ENCODE assay signal across 17 cellular contexts in the genomic region with DNA sequence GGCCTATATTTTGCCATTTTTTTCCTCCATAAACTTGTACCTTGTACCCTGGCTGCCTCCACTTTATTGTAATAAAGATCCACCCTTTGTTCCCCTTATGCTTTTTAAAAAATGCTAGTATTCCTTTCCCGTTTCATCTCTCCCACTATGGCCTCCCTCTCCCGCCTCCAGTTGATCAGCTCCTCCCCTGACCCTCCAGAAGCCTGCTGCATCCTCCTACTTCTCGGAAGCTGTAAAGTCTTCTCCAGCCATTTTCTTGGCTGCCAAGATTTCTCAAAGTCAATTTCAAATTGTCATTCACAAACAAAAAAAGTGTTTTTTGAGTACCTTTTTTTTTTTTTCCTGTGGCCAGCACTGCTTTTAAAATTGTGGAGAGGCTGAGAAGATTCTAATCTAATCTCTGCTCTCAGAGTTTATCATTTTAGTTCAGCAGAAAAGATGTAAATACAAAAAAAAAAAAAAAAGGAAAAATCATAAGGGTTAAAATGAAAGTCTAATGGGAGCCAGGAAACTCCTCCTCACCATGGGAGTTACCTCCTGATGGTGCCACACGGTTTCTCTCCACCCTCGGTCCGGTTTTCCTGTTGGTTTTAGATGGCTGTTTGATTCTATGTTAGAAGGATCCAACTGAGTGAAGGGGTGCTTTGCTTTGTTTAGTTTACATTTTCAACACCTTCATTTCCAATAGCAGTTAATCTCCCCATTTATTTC.
DNase-seq lines count a peak whose midpoint lies in the region; ATAC-seq, FAIRE-seq and TF ChIP-seq lines count a peak whose summit lies in the region.
"Had no signal": no experiment of that assay in that cellular context is flagged by ENCODE, and none has a peak within 500 bp of the region (broad histone marks: within the 10 kb centered on the region; RNA-seq: fewer than 3 reads in every experiment).

No MANE protein-coding gene starts in this region.

- POLR2A ChIA-PET in MCF 10A (lab: Yijun Ruan, JAX) = interaction anchor here (0.6 to 1.3 kb wide), 4 partner anchors 27 to 275 kb away, joined by 3 to 4 read pairs (median 3); no protein-coding TSS in a partner anchor

- CTCF ChIA-PET in MCF 10A (lab: Yijun Ruan, JAX) = interaction anchor here (0.6 kb wide), 1 partner anchor 14 kb away, joined by 4 read pairs; no protein-coding TSS in a partner anchor

- no peak overlapping the region for H3K27ac Mint-ChIP-seq in MCF 10A (ENCODE audit: low read depth, unreplicated experiment)
- H3K27ac Mint-ChIP-seq: activated naive CD4-positive, alpha-beta T cell treated with anti-CD3 and anti-CD28 coated beads, Interleukin-2, amount 50 U/mL, for 72 hours had no signal

- H3K18ac ChIP-seq in mesendoderm (ENCODE audit: low read length) = no peak overlapping the region

- no peaks in the 10 kb centered on the region for H3K79me2 ChIP-seq in mesendoderm (ENCODE audit: control insufficient read depth, insufficient read depth, low read length)

- H3K4me3 ChIP-seq in breast epithelium = no peak overlapping the region
- H3K4me3 ChIP-seq in brain microvascular endothelial cell (ENCODE audit: low read depth, low read length) = no peak overlapping the region
- H3K4me3 ChIP-seq in lower lobe of right lung = no peak overlapping the region
- no peak overlapping the region for H3K4me3 ChIP-seq in mesendoderm (ENCODE audit: low read length)
- H3K4me3 ChIP-seq: heart right ventricle had no signal

- H3K9me3 Mint-ChIP-seq in MCF 10A (ENCODE audit: unreplicated experiment) = peaks cover 7% of the 10 kb centered on the region
- H3K9me3 Mint-ChIP-seq: activated naive CD4-positive, alpha-beta T cell treated with anti-CD3 and anti-CD28 coated beads, Interleukin-2, amount 50 U/mL, for 72 hours had no signal

- no peaks in the 10 kb centered on the region for H3K36me3 ChIP-seq in breast epithelium
- no peaks in the 10 kb centered on the region for H3K36me3 ChIP-seq in brain microvascular endothelial cell (replicated peaks)
- no peaks in the 10 kb centered on the region for H3K36me3 ChIP-seq in lower lobe of right lung
- no peaks in the 10 kb centered on the region for H3K36me3 ChIP-seq in mesendoderm (ENCODE audit: control insufficient read depth, insufficient read depth, low read length)
- H3K36me3 ChIP-seq: heart right ventricle had no signal

- in situ Hi-C loops in brain microvascular endothelial cell (cut with HindIII; ENCODE audit: low pct_ligation_motif_present, low sequenced_read_pairs) = no loop called here

- intact Hi-C loops in MCF 10A (cut with micrococcal nuclease) = no loop called here
- intact Hi-C loops in breast epithelium (cut with DNase I; ENCODE audit: low total_unique reads) = no loop called here
- intact Hi-C loops in lower lobe of right lung (cut with DNase I) = no loop called here

- H2AK5ac ChIP-seq in mesendoderm (ENCODE audit: low read length) = no peak overlapping the region

- H3K4me2 ChIP-seq in mesendoderm (ENCODE audit: low read length) = no peak overlapping the region

- TF ChIP-seq CTCF in MCF 10A (IDR thresholded peaks at IDR 0.05; ENCODE audit: unreplicated experiment) = no peak
- no peak for TF ChIP-seq CTCF in breast epithelium (IDR thresholded peaks at IDR 0.05)
- TF ChIP-seq CTCF in brain microvascular endothelial cell (IDR thresholded peaks at IDR 0.05; ENCODE audit: low read depth, low read length, missing control alignments) = no peak
- no peak for TF ChIP-seq CTCF in lower lobe of right lung (IDR thresholded peaks at IDR 0.05)

- no peak overlapping the region for H3K9ac ChIP-seq in mesendoderm (ENCODE audit: low read length)

- no peak overlapping the region for H2BK5ac ChIP-seq in mesendoderm (ENCODE audit: low read length)

- H3K4me1 ChIP-seq in breast epithelium (no peaks in the 10 kb centered on the region), lower lobe of right lung (no peaks in the 10 kb centered on the region), mesendoderm (ENCODE audit: control insufficient read depth, low read depth, low read length) (no peaks in the 10 kb centered on the region)
- H3K4me1 ChIP-seq: Caco-2 had no signal

- FAIRE-seq in urothelium cell line (lab: Jason Lieb, UNC) = no peak

- TSS peak; percentile 34 for BruUV-seq in MCF 10A (replicated peaks; lab: Mats Ljungman, UMichigan)

- no peak overlapping the region for H3K23ac ChIP-seq in mesendoderm (ENCODE audit: low read length)

- peak overlapping the region; percentile 59 for H3K4me3 Mint-ChIP-seq in MCF 10A (ENCODE audit: unreplicated experiment)
- H3K4me3 Mint-ChIP-seq: naive B cell had no signal

- H3K9me3 ChIP-seq in breast epithelium (no peaks in the 10 kb centered on the region), lower lobe of right lung (no peaks in the 10 kb centered on the region)
- H3K9me3 ChIP-seq: Caco-2, heart right ventricle had no signal

- H3K27ac ChIP-seq in breast epithelium (no peak overlapping the region), brain microvascular endothelial cell (peak overlapping the region; percentile 47), lower lobe of right lung (peak overlapping the region; percentile 48), mesendoderm (ENCODE audit: low read depth, low read length) (no peak overlapping the region)
- H3K27ac ChIP-seq: heart right ventricle had no signal

- ATAC-seq in lower lobe of right lung = no peak

- no CpG with 5 or more reads among the region's 6 CpGs for WGBS in mesendoderm (ENCODE audit: extremely low coverage, insufficient coverage, low lambda C conversion rate)

- H2BK15ac ChIP-seq in mesendoderm (replicated peaks; ENCODE audit: low read depth) = no peak overlapping the region

- no peaks in the 10 kb centered on the region for H3K36me3 Mint-ChIP-seq in MCF 10A (ENCODE audit: insufficient read depth, unreplicated experiment)
- H3K36me3 Mint-ChIP-seq: activated naive CD4-positive, alpha-beta T cell treated with anti-CD3 and anti-CD28 coated beads, Interleukin-2, amount 50 U/mL, for 72 hours; naive B cell had no signal

- no peak overlapping the region for H4K5ac ChIP-seq in mesendoderm (ENCODE audit: low read length)

- no peak overlapping the region for H4K8ac ChIP-seq in mesendoderm (ENCODE audit: low read depth, low read length)

- H3K56ac ChIP-seq in mesendoderm (ENCODE audit: low read length) = no peak overlapping the region

- no peaks in the 10 kb centered on the region for H3K27me3 ChIP-seq in breast epithelium
- H3K27me3 ChIP-seq in brain microvascular endothelial cell (replicated peaks) = no peaks in the 10 kb centered on the region
- H3K27me3 ChIP-seq in lower lobe of right lung (ENCODE audit: low read depth) = no peaks in the 10 kb centered on the region
- H3K27me3 ChIP-seq in mesendoderm (ENCODE audit: insufficient read depth, low read length, poor library complexity) = no peaks in the 10 kb centered on the region
- H3K27me3 ChIP-seq: heart right ventricle had no signal

- no peak overlapping the region for H3K4ac ChIP-seq in mesendoderm (ENCODE audit: low read depth, low read length)

- DNase-seq in MCF 10A (ENCODE audit: unreplicated experiment) (no peak), breast epithelium (ENCODE audit: low spot score in 2 of 2) (no peak), brain microvascular endothelial cell (no peak), lower lobe of right lung (no peak), urothelium cell line (ENCODE audit: low spot score) (peak; percentile 70), mesendoderm (no peak), SIG-M5 (lab: John Stamatoyannopoulos, UW) (no peak)
- no peak for DNase-seq in activated naive CD4-positive, alpha-beta T cell treated with Interleukin-2 at 50 U/mL for 16 hours
- DNase-seq: activated CD8-positive, alpha-beta memory T cell treated with anti-CD3 and anti-CD28 coated beads, Interleukin-2, amount 50 U/mL, for 4 hours; Caco-2; cerebellar nuclear complex; H7; heart right ventricle; naive B cell; NCI-H1105 treated with DMSO at 0.1 percent for 48 hours; stimulated activated CD4-positive, alpha-beta T cell treated with anti-CD3 and anti-CD28 coated beads, Interleukin-4, amount 100 ng/mL, for 1 hour had no signal

- H3K27me3 Mint-ChIP-seq in MCF 10A (ENCODE audit: insufficient read depth, unreplicated experiment) = no peaks in the 10 kb centered on the region

- no peak for TF ChIP-seq POLR2A in breast epithelium (IDR thresholded peaks at IDR 0.05)

- peaks cover 42% of the 10 kb centered on the region for H3K4me1 Mint-ChIP-seq in MCF 10A (ENCODE audit: insufficient read depth, unreplicated experiment)

- H2BK120ac ChIP-seq in mesendoderm (ENCODE audit: low read depth, low read length) = no peak overlapping the region

- H3K79me1 ChIP-seq in mesendoderm (ENCODE audit: low read length) = no peaks in the 10 kb centered on the region

Comparison
In these comparisons a context has a peak if more than half of its experiments do, and no peak if none do; other contexts are left out.
1. H3K27ac ChIP-seq: peak in brain microvascular endothelial cell (single experiment) and lower lobe of right lung (single experiment); none in breast epithelium (0 of 2) and mesendoderm (single experiment).